Comparison of ENCODE assay signal across 17 cellular contexts in genomic region chr14:103463149-103463548, GRCh38. TPM values are rescaled to one million over a fixed set of nuclear protein-coding genes. Genes with fewer than 3 reads are reported as not detected.
A peak's percentile ranks its signal among the peaks of the same experiment; 100 is the strongest.
DNase-seq lines count a peak whose midpoint lies in the region; ATAC-seq and TF ChIP-seq lines count a peak whose summit lies in the region.
"Had no signal": no experiment of that assay in that cellular context is flagged by ENCODE, and none has a peak within 500 bp of the region (broad histone marks: within the 10 kb centered on the region; RNA-seq: fewer than 3 reads in every experiment).

No MANE protein-coding gene starts in this region.

- H2BK120ac ChIP-seq in H9 (ENCODE audit: low read depth, low read length, poor library complexity, severe bottlenecking), result no peak overlapping the region

- no peak overlapping the region for H3K27ac ChIP-seq in H9 (ENCODE audit: insufficient read length, low read depth, low read length)
- H3K27ac ChIP-seq: RWPE1 had no signal

- H3K18ac ChIP-seq in H9 (ENCODE audit: insufficient read length, low read depth, low read length), result no peak overlapping the region

- no peak overlapping the region for H2BK20ac ChIP-seq in H9 (ENCODE audit: low read depth, low read length, poor library complexity, severe bottlenecking)

- H3K36me3 Mint-ChIP-seq in activated naive CD8-positive, alpha-beta T cell treated with anti-CD3 and anti-CD28 coated beads, Interleukin-2, amount 50 U/mL, for 24 hours (ENCODE audit: low read depth), result peaks cover 42% of the 10 kb centered on the region
- H3K36me3 Mint-ChIP-seq in activated naive CD8-positive, alpha-beta T cell treated with anti-CD3 and anti-CD28 coated beads for 36 hours, result peaks cover 11% of the 10 kb centered on the region
- H3K36me3 Mint-ChIP-seq in H9 (ENCODE audit: insufficient read depth in 1 of 3, low read depth in 3 of 3) (peaks cover 9 to 54% (median 44%) of the 10 kb centered on the region in 3 experiments; a peak in 6 of 7 replicates), WTC11 (peaks cover 46% of the 10 kb centered on the region)
- H3K36me3 Mint-ChIP-seq in naive thymus-derived CD8-positive, alpha-beta T cell, result peaks cover 7 to 74% (median 11%) of the 10 kb centered on the region in 3 donors

- H4K5ac ChIP-seq in H9 (ENCODE audit: insufficient read length, low read depth, low read length), result no peak overlapping the region

- no peaks in the 10 kb centered on the region for H3K79me2 ChIP-seq in H9 (ENCODE audit: insufficient read depth, low read length)

- POLR2A ChIA-PET in WTC11 (lab: Charles Lee), result no interaction called here
- POLR2A ChIA-PET in naive thymus-derived CD8-positive, alpha-beta T cell (lab: Charles Lee), result no interaction called here

- no peak overlapping the region for H3K14ac ChIP-seq in H9 (ENCODE audit: insufficient read depth, low read length)

- H2BK15ac ChIP-seq in H9 (ENCODE audit: low read depth, low read length), result no peak overlapping the region

- H3K9ac ChIP-seq in H9 (ENCODE audit: extremely low read depth, insufficient read length, low read length), result no peak overlapping the region

- H3K23me2 ChIP-seq in H9 (ENCODE audit: insufficient read length, low read depth, low read length, poor library complexity, severe bottlenecking), result no peaks in the 10 kb centered on the region

- DNase-seq in activated naive CD8-positive, alpha-beta T cell treated with anti-CD3 and anti-CD28 coated beads, Interleukin-2, amount 50 U/mL, for 24 hours, result no peak
- no peak for DNase-seq in activated naive CD8-positive, alpha-beta T cell treated with anti-CD3 and anti-CD28 coated beads for 36 hours
- DNase-seq in H9 (no peak), WTC11 (ENCODE audit: low spot score) (no peak), GDM1 (lab: John Stamatoyannopoulos, UW) (no peak), cerebellum (ENCODE audit: low spot score) (no peak)
- DNase-seq in naive thymus-derived CD8-positive, alpha-beta T cell, result no peak
- DNase-seq: ACHN, DMS 273 treated with DMSO at 0.1 percent for 48 hours, Karpas-422, MM.1S, NCI-H1417 treated with DMSO at 0.1 percent for 48 hours, NCI-H2029, NCI-H524, OCI-M1 had no signal

- no CpG with 5 or more reads among the region's 4 CpGs for WGBS in H9 (ENCODE audit: extremely low coverage, insufficient read length, low lambda C conversion rate)

- H3K4me2 ChIP-seq in H9 (ENCODE audit: insufficient read depth, insufficient read length, low read length), result no peak overlapping the region

- CTCF ChIA-PET in WTC11 (lab: Charles Lee), result no interaction called here

- H3K4me3 Mint-ChIP-seq in activated naive CD8-positive, alpha-beta T cell treated with anti-CD3 and anti-CD28 coated beads, Interleukin-2, amount 50 U/mL, for 24 hours, result no peak overlapping the region
- H3K4me3 Mint-ChIP-seq in activated naive CD8-positive, alpha-beta T cell treated with anti-CD3 and anti-CD28 coated beads for 36 hours, result no peak overlapping the region
- H3K4me3 Mint-ChIP-seq in H9 (no peak overlapping the region), WTC11 (no peak overlapping the region)
- H3K4me3 Mint-ChIP-seq in naive thymus-derived CD8-positive, alpha-beta T cell, result no peak overlapping the region

- no peak for ATAC-seq in activated naive CD8-positive, alpha-beta T cell treated with anti-CD3 and anti-CD28 coated beads, Interleukin-2, amount 50 U/mL, for 24 hours
- ATAC-seq in WTC11 (no peak), HG02763 (IDR thresholded peaks at IDR 0.05; ENCODE audit: unreplicated experiment) (no peak)
- no peak for ATAC-seq in naive thymus-derived CD8-positive, alpha-beta T cell

- TF ChIP-seq CTCF in H9 (conservative IDR thresholded peaks at IDR 0.05), result no peak
- TF ChIP-seq CTCF in WTC11 (IDR thresholded peaks at IDR 0.05), result no peak

- H3K27ac Mint-ChIP-seq in activated naive CD8-positive, alpha-beta T cell treated with anti-CD3 and anti-CD28 coated beads, Interleukin-2, amount 50 U/mL, for 24 hours, result peak overlapping the region; percentile 39
- H3K27ac Mint-ChIP-seq in activated naive CD8-positive, alpha-beta T cell treated with anti-CD3 and anti-CD28 coated beads for 36 hours, result no peak overlapping the region
- H3K27ac Mint-ChIP-seq in H9 (peak overlapping the region in 2 of 3 experiments; percentile 13 to 34; a peak in 3 of 7 replicates), WTC11 (peak overlapping the region; percentile 1; the same call in 1 of the 2 replicates)
- peak overlapping the region in 6 of 10 donors; percentile 4 to 78 (median 46) for H3K27ac Mint-ChIP-seq in naive thymus-derived CD8-positive, alpha-beta T cell

- H3K27me3 ChIP-seq in H9 (ENCODE audit: insufficient read depth, low read length), result no peaks in the 10 kb centered on the region

- H3K79me1 ChIP-seq in H9 (ENCODE audit: insufficient read depth, low read depth, low read length, poor library complexity, severe bottlenecking), result no peaks in the 10 kb centered on the region

- H2AK5ac ChIP-seq in H9 (ENCODE audit: insufficient read length, low read length), result no peak overlapping the region

- no peak overlapping the region for H3K23ac ChIP-seq in H9 (ENCODE audit: insufficient read length, low read depth, low read length)

- no peak overlapping the region for H2BK5ac ChIP-seq in H9 (ENCODE audit: insufficient read length, low read length)

- no peak overlapping the region for H2BK12ac ChIP-seq in H9 (ENCODE audit: insufficient read length, low read depth, low read length)

- H3K4ac ChIP-seq in H9 (ENCODE audit: low read depth, low read length), result no peak overlapping the region

- no peaks in the 10 kb centered on the region for H3K9me3 ChIP-seq in H9 (ENCODE audit: control insufficient read depth, low read depth, low read length)

- no peak overlapping the region for H3K56ac ChIP-seq in H9 (ENCODE audit: insufficient read length, low read depth, low read length)

- no peaks in the 10 kb centered on the region for H3K4me1 ChIP-seq in H9 (ENCODE audit: insufficient read depth, low read length)

- H4K91ac ChIP-seq in H9 (ENCODE audit: insufficient read length, low read depth, low read length), result no peak overlapping the region

- no peak overlapping the region for H4K8ac ChIP-seq in H9 (replicated peaks; ENCODE audit: insufficient read length, low read depth, low read length)

- H2AFZ ChIP-seq in H9 (ENCODE audit: low read length), result no peak overlapping the region

- H3K27me3 Mint-ChIP-seq in activated naive CD8-positive, alpha-beta T cell treated with anti-CD3 and anti-CD28 coated beads, Interleukin-2, amount 50 U/mL, for 24 hours, result no peaks in the 10 kb centered on the region
- no peaks in the 10 kb centered on the region for H3K27me3 Mint-ChIP-seq in activated naive CD8-positive, alpha-beta T cell treated with anti-CD3 and anti-CD28 coated beads for 36 hours
- H3K27me3 Mint-ChIP-seq in H9 (ENCODE audit: low read depth) (no peaks in the 10 kb centered on the region), WTC11 (ENCODE audit: low read depth) (no peaks in the 10 kb centered on the region)
- no peaks in the 10 kb centered on the region for H3K27me3 Mint-ChIP-seq in naive thymus-derived CD8-positive, alpha-beta T cell

- H3K9me3 Mint-ChIP-seq in activated naive CD8-positive, alpha-beta T cell treated with anti-CD3 and anti-CD28 coated beads, Interleukin-2, amount 50 U/mL, for 24 hours, result no peaks in the 10 kb centered on the region
- no peaks in the 10 kb centered on the region for H3K9me3 Mint-ChIP-seq in activated naive CD8-positive, alpha-beta T cell treated with anti-CD3 and anti-CD28 coated beads for 36 hours
- H3K9me3 Mint-ChIP-seq in H9, result no peaks in the 10 kb centered on the region
- H3K9me3 Mint-ChIP-seq in WTC11, result no peaks in the 10 kb centered on the region
- H3K9me3 Mint-ChIP-seq in naive thymus-derived CD8-positive, alpha-beta T cell, result no peaks in the 10 kb centered on the region

- no peaks in the 10 kb centered on the region for H4K20me1 ChIP-seq in H9 (ENCODE audit: control insufficient read depth, insufficient read depth, insufficient read length)

- no peak overlapping the region for H3T11ph ChIP-seq in H9 (ENCODE audit: low read length)

- H3K4me1 Mint-ChIP-seq in activated naive CD8-positive, alpha-beta T cell treated with anti-CD3 and anti-CD28 coated beads, Interleukin-2, amount 50 U/mL, for 24 hours, result peaks cover 5% of the 10 kb centered on the region
- H3K4me1 Mint-ChIP-seq in activated naive CD8-positive, alpha-beta T cell treated with anti-CD3 and anti-CD28 coated beads for 36 hours, result peaks cover 5% of the 10 kb centered on the region
- H3K4me1 Mint-ChIP-seq in H9 (no peaks in the 10 kb centered on the region), WTC11 (no peaks in the 10 kb centered on the region)
- peaks cover 5 to 25% (median 19%) of the 10 kb centered on the region in 4 donors for H3K4me1 Mint-ChIP-seq in naive thymus-derived CD8-positive, alpha-beta T cell

TF ChIP-seq in WTC11, 78 proteins besides CTCF, POLR2A, EP300 and RAD21 (continues in another document):
- TF ChIP-seq RORB (CRISPR knock-in tag; IDR thresholded peaks at IDR 0.05) (no peak), MAX (CRISPR knock-in tag; IDR thresholded peaks at IDR 0.05) (no peak), FOXJ3 (CRISPR knock-in tag; IDR thresholded peaks at IDR 0.05; ENCODE audit: borderline replicate concordance) (no peak)
- TF ChIP-seq, protein P1, sequence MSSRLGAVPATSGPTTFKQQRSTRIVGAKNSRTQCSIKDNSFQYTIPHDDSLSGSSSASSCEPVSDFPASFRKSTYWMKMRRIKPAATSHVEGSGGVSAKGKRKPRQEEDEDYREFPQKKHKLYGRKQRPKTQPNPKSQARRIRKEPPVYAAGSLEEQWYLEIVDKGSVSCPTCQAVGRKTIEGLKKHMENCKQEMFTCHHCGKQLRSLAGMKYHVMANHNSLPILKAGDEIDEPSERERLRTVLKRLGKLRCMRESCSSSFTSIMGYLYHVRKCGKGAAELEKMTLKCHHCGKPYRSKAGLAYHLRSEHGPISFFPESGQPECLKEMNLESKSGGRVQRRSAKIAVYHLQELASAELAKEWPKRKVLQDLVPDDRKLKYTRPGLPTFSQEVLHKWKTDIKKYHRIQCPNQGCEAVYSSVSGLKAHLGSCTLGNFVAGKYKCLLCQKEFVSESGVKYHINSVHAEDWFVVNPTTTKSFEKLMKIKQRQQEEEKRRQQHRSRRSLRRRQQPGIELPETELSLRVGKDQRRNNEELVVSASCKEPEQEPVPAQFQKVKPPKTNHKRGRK (CRISPR knock-in tag; IDR thresholded peaks at IDR 0.05; ENCODE audit: borderline replicate concordance), result no peak

RNA-seq across cellular contexts. Expression of gene CKB, which starts 59.5 kb away (rescaled TPM):
- total RNA-seq in activated naive CD8-positive, alpha-beta T cell treated with anti-CD3 and anti-CD28 coated beads for 36 hours, result 1 to 10 TPM; 3.1 to 3.3 TPM
- total RNA-seq in H9 (2021), result 517 and 546 TPM in 2 replicates
- total RNA-seq in WTC11 (2021), result 529 to 555 TPM (median 531 TPM) in 3 replicates
- total RNA-seq in naive thymus-derived CD8-positive, alpha-beta T cell, result under 1 TPM in 1 of 2 experiments, not detected in 1; 0.69 TPM
- polyA plus RNA-seq in naive thymus-derived CD8-positive, alpha-beta T cell, result 1 to 10 TPM in 1 of 3 donors, not detected in 2; 1.8 TPM
- total RNA-seq in cerebellum, result 155 TPM

Comparison
In these comparisons a context has a peak if more than half of its experiments do, and no peak if none do; other contexts are left out.
1. RNA of gene CKB, which starts 59.5 kb away (total RNA-seq): 529 to 555 TPM in WTC11, 517 to 546 TPM in H9 and 155 TPM in cerebellum (single experiment); 3.1 to 3.3 TPM in activated naive CD8-positive, alpha-beta T cell treated with anti-CD3 and anti-CD28 coated beads for 36 hours and 0.69 TPM in naive thymus-derived CD8-positive, alpha-beta T cell; every median in the first group is over 10 times any median in the second.